8 cellular contexts compared by ENCODE assay signal in the genomic region with DNA sequence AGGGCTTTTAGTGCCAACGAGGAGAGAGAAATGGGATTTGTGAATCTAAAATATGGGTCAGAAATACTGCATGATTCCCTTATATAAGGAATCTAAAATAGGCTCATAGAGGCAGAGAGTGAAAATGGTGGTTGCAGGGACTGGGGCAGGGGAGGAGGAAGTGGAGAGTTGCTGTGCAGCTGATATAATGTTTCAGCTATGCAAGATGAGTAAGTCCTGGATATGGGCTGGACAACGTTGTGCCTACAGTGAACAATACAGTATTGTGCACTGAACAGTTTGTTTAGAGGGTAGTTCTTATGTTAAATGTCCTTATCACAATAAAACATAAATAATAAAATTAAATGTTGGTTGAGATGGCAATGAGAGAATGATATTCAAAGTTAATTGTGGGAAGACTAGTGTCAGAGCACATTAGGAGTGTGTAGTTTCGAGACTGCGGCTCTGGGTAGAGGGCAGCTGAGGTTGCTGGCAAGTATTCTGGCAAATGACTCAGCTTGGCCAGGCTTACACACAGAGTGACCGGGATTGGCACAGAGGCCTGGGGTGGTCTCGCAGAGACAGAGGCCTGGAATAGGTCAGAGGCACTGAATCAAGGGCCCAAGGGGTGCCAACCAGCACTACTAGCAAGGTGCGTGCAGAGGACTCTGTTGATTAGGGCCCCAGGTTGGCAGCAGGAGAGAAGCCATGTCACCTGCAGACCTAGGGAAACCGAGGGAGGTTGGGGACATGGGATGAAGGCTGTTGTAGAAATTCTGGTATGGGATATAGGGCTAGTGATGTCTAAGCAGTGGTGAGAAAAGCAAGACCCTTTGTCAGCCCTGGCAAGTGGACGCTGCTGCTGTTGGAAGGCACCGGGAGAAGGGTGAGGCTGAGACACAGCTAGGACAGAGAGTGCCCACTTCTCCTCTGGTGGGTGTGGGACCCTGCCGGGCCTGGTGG. TPM values are rescaled to one million over a fixed set of nuclear protein-coding genes. Genes with fewer than 3 reads are reported as not detected.
DNase-seq lines count a peak whose midpoint lies in the region; ATAC-seq, FAIRE-seq and TF ChIP-seq lines count a peak whose summit lies in the region.

No MANE protein-coding gene starts in this region.

- TF ChIP-seq CTCF in bronchial epithelial cell (IDR thresholded peaks at IDR 0.05; ENCODE audit: insufficient read depth, low read length, severe bottlenecking), result no peak
- no peak for TF ChIP-seq CTCF in right lobe of liver (IDR thresholded peaks at IDR 0.05)

- peak; percentile 13 for TF ChIP-seq POLR2A in right lobe of liver (IDR thresholded peaks at IDR 0.05)

- ATAC-seq in right lobe of liver, result peak; percentile 29 to 55 (median 34)

- H3K27ac ChIP-seq in right lobe of liver, result peak overlapping the region; percentile 90 to 96 (median 93)

- intact Hi-C loops in right lobe of liver (cut with DNase I), result no loop called here

- H3K4me1 ChIP-seq in right lobe of liver, result peaks cover 0 to 60% (median 24%) of the 10 kb centered on the region in 4 donors

- 36% methylated on average over 10 of the region's 11 CpGs for WGBS in right lobe of liver (ENCODE audit: insufficient coverage, low coverage, low lambda C conversion rate, missing lambda C conversion rate)

- H3K9me3 ChIP-seq in right lobe of liver, result no peaks in the 10 kb centered on the region

- H3K36me3 ChIP-seq in bronchial epithelial cell (ENCODE audit: control insufficient read depth, insufficient read depth, low read length) (no peaks in the 10 kb centered on the region), right lobe of liver (peaks cover 0 to 6% (median 2%) of the 10 kb centered on the region in 4 donors)

- peak; percentile 90 for FAIRE-seq in HTR-8/SVneo (lab: Jason Lieb, UNC)
- FAIRE-seq in bronchial epithelial cell (lab: Jason Lieb, UNC), result peak; percentile 50

- H3K4me3 ChIP-seq in bronchial epithelial cell (ENCODE audit: low read depth, low read length) (no peak overlapping the region), right lobe of liver (no peak overlapping the region)

- DNase-seq in NCI-H2196 (lab: John Stamatoyannopoulos, UW; ENCODE audit: unreplicated experiment) (peak; percentile 23), NCI-H2196 treated with DMSO at 0.1 percent for 48 hours (lab: John Stamatoyannopoulos, UW; ENCODE audit: unreplicated experiment) (no peak), HTR-8/SVneo (ENCODE audit: insufficient read length, low spot score) (peak; percentile 71), bronchial epithelial cell (ENCODE audit: low read depth) (peak; percentile 90), right lobe of liver (peak in 2 of 3 donors; percentile 14 to 62), NCI-H2171 treated with DMSO at 0.1 percent for 48 hours (lab: John Stamatoyannopoulos, UW) (no peak), NCI-H146 (lab: John Stamatoyannopoulos, UW) (no peak)
- DNase-seq in activated effector memory CD4-positive, alpha-beta T cell treated with Interleukin-2 at 50 U/mL for 16 hours, result no peak

- H3K27me3 ChIP-seq in bronchial epithelial cell (ENCODE audit: control insufficient read depth, insufficient read depth, low read length), result no peaks in the 10 kb centered on the region
- H3K27me3 ChIP-seq in right lobe of liver, result no peaks in the 10 kb centered on the region

RNA-seq across cellular contexts. Expression of a gene that starts 2.8 kb away (rescaled TPM):
- total RNA-seq in bronchial epithelial cell (0.26 and 1.0 TPM in 2 replicates), right lobe of liver (10 to 100 TPM in 5 of 6 experiments, 1 to 10 TPM in 1; 5.3 to 94.6 (median 71.5) TPM)

RNA-seq across cellular contexts. Expression of a gene that starts 19.3 kb away (rescaled TPM):
- total RNA-seq in bronchial epithelial cell (4.6 and 9.2 TPM in 2 replicates), right lobe of liver (10 to 100 TPM; 10.3 to 25.2 (median 12.2) TPM)

RNA-seq across cellular contexts. Expression of a gene that starts 21.8 kb away (rescaled TPM):
- 0.26 and 0.51 TPM in 2 replicates for total RNA-seq in bronchial epithelial cell
- 10 to 100 TPM; 13.6 to 28.5 (median 19.6) TPM for total RNA-seq in right lobe of liver

Comparison
In these comparisons a context has a peak if more than half of its experiments do, and no peak if none do; other contexts are left out.
1. DNase-seq: peak in NCI-H2196 (single experiment), HTR-8/SVneo (single experiment), bronchial epithelial cell (single experiment) and right lobe of liver (2 of 3); none in NCI-H2196 treated with DMSO at 0.1 percent for 48 hours (single experiment), NCI-H2171 treated with DMSO at 0.1 percent for 48 hours (single experiment), NCI-H146 (single experiment) and activated effector memory CD4-positive, alpha-beta T cell treated with Interleukin-2 at 50 U/mL for 16 hours (single experiment).